In genomic region chr9:95015569-95015968, GRCh38 we compare ENCODE assay signal across 2 cellular contexts.
A peak's percentile ranks its signal among the peaks of the same experiment; 100 is the strongest.
TF ChIP-seq lines count a peak whose summit lies in the region.

No MANE protein-coding gene starts in this region.

TF ChIP-seq in A549, 52 proteins besides CTCF, POLR2A, EP300 and RAD21:
- TF ChIP-seq RNF2 (IDR thresholded peaks at IDR 0.05; ENCODE audit: borderline replicate concordance, low read depth) (no peak), FOSB (CRISPR knock-in tag; IDR thresholded peaks at IDR 0.05) (peak; percentile 90), POLR2AphosphoS2 (conservative IDR thresholded peaks at IDR 0.05; ENCODE audit: low read length) (peak; percentile 28; the same call in 1 of the 2 replicates), HEYL (CRISPR knock-in tag; IDR thresholded peaks at IDR 0.05) (no peak), HOXA7 (CRISPR knock-in tag; IDR thresholded peaks at IDR 0.05) (peak; percentile 97), TP53 (CRISPR knock-in tag; IDR thresholded peaks at IDR 0.05) (peak; percentile 96), EHMT2 (IDR thresholded peaks at IDR 0.05; ENCODE audit: low read depth) (no peak), TFCP2L1 (CRISPR knock-in tag; IDR thresholded peaks at IDR 0.05) (peak; percentile 93), RARB (CRISPR knock-in tag; IDR thresholded peaks at IDR 0.05) (peak; percentile 84; the same call in 1 of the 2 replicates), RFX5 (IDR thresholded peaks at IDR 0.05) (no peak), HMGXB4 (CRISPR knock-in tag; IDR thresholded peaks at IDR 0.05; ENCODE audit: borderline replicate concordance) (peak; percentile 75)
- TF ChIP-seq, protein P1, sequence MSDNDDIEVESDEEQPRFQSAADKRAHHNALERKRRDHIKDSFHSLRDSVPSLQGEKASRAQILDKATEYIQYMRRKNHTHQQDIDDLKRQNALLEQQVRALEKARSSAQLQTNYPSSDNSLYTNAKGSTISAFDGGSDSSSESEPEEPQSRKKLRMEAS (IDR thresholded peaks at IDR 0.05), result no peak

TF ChIP-seq in IMR-90, 13 proteins besides CTCF, POLR2A, EP300 and RAD21:
- TF ChIP-seq RCOR1 (IDR thresholded peaks at IDR 0.05; ENCODE audit: insufficient replicate concordance, low read length), result no peak
- no peak for TF ChIP-seq SMC3 (IDR thresholded peaks at IDR 0.05; ENCODE audit: low read depth, low read length)
- TF ChIP-seq RFX5 (IDR thresholded peaks at IDR 0.05; ENCODE audit: low read depth, low read length), result no peak
- no peak for TF ChIP-seq MXI1 (IDR thresholded peaks at IDR 0.05; ENCODE audit: borderline replicate concordance, low read depth, low read length)
- no peak for TF ChIP-seq CEBPB (IDR thresholded peaks at IDR 0.05; ENCODE audit: low read depth, low read length)
- TF ChIP-seq MAZ (IDR thresholded peaks at IDR 0.05; ENCODE audit: borderline replicate concordance, low read depth, low read length), result no peak
- no peak for TF ChIP-seq USF2 (IDR thresholded peaks at IDR 0.05; ENCODE audit: low read depth, low read length)
- TF ChIP-seq BHLHE40 (IDR thresholded peaks at IDR 0.05; ENCODE audit: low read depth, low read length), result no peak
- no peak for TF ChIP-seq FOS (IDR thresholded peaks at IDR 0.05; ENCODE audit: low read depth, low read length)
- no peak for TF ChIP-seq NFE2L2 (IDR thresholded peaks at IDR 0.05; ENCODE audit: low read depth, low read length)
- TF ChIP-seq MAFK (IDR thresholded peaks at IDR 0.05; ENCODE audit: low read depth, low read length), result no peak
- TF ChIP-seq, protein P2, sequence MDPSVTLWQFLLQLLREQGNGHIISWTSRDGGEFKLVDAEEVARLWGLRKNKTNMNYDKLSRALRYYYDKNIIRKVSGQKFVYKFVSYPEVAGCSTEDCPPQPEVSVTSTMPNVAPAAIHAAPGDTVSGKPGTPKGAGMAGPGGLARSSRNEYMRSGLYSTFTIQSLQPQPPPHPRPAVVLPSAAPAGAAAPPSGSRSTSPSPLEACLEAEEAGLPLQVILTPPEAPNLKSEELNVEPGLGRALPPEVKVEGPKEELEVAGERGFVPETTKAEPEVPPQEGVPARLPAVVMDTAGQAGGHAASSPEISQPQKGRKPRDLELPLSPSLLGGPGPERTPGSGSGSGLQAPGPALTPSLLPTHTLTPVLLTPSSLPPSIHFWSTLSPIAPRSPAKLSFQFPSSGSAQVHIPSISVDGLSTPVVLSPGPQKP (IDR thresholded peaks at IDR 0.05; ENCODE audit: borderline replicate concordance, low read depth, low read length), result no peak
- TF ChIP-seq CHD1 (IDR thresholded peaks at IDR 0.05; ENCODE audit: low read depth, low read length), result no peak
